13 cellular contexts compared by ENCODE assay signal in genomic region chr12:6178981-6179761, GRCh38. TPM values are rescaled to one million over a fixed set of nuclear protein-coding genes. Genes with fewer than 3 reads are reported as not detected.
DNase-seq lines count a peak whose midpoint lies in the region; ATAC-seq, FAIRE-seq and TF ChIP-seq lines count a peak whose summit lies in the region.
"Had no signal": no experiment of that assay in that cellular context is flagged by ENCODE, and none has a peak within 500 bp of the region (broad histone marks: within the 10 kb centered on the region; RNA-seq: fewer than 3 reads in every experiment).

No MANE protein-coding gene starts in this region.

- CTCF ChIA-PET in HCT116 (lab: Charles Lee) (no interaction called here), K562 (lab: Yijun Ruan, JAX; ENCODE audit: low intra/inter-chr PET ratio) (no interaction called here)

- H2AFZ ChIP-seq in HCT116 (ENCODE audit: low read depth, low read length, poor library complexity, severe bottlenecking) (peak overlapping the region; percentile 52), K562 (ENCODE audit: low read depth, low read length) (no peak overlapping the region), smooth muscle cell (ENCODE audit: low read depth) (peak overlapping the region; percentile 83)

- H3K4me1 ChIP-seq in HCT116 (ENCODE audit: control insufficient read depth in 1 of 2, insufficient read depth in 2 of 2, low read length in 2 of 2): peaks cover 16 to 48% of the 10 kb centered on the region in 2 experiments
- peaks cover 0 to 14% of the 10 kb centered on the region in 2 experiments; a peak in 3 of 5 replicates for H3K4me1 ChIP-seq in K562 (replicated peaks in 1 of 2; ENCODE audit: control insufficient read depth in 2 of 2, insufficient read depth in 2 of 2, low read length in 2 of 2)
- peaks cover 11 to 44% of the 10 kb centered on the region in 2 donors for H3K4me1 ChIP-seq in kidney (ENCODE audit: control insufficient read depth in 1 of 2, insufficient read depth in 1 of 2, low read depth in 1 of 2, low read length in 2 of 2)
- H3K4me1 ChIP-seq in smooth muscle cell (ENCODE audit: low read depth): peaks cover 18% of the 10 kb centered on the region

- POLR2A ChIA-PET in HCT116 (lab: Charles Lee) (no interaction called here), K562 (lab: Yijun Ruan, JAX) (interaction anchor here (1.0 kb wide), 1 partner anchor 27 kb away, joined by 3 read pairs; no protein-coding TSS in a partner anchor)

- H4K20me1 ChIP-seq in HCT116 (ENCODE audit: insufficient read depth): no peaks in the 10 kb centered on the region
- H4K20me1 ChIP-seq in K562 (replicated peaks; ENCODE audit: control insufficient read depth, insufficient read depth, low read length): no peaks in the 10 kb centered on the region
- no peaks in the 10 kb centered on the region for H4K20me1 ChIP-seq in smooth muscle cell (ENCODE audit: low read depth)

- H3K9me1 ChIP-seq in K562 (ENCODE audit: control insufficient read depth, insufficient read depth, low read length): no peaks in the 10 kb centered on the region

- peaks cover 16% of the 10 kb centered on the region for H3F3A ChIP-seq in smooth muscle cell (ENCODE audit: low read depth)

- WGBS in K562 (ENCODE audit: insufficient coverage, low coverage, missing lambda C conversion rate): 30% methylated on average over 9 of the region's 10 CpGs
- WGBS in smooth muscle cell (ENCODE audit: low lambda C conversion rate): 43% methylated on average over 10 of the region's 10 CpGs

- H3K27me3 ChIP-seq in HCT116 (ENCODE audit: insufficient read depth, low read length): no peaks in the 10 kb centered on the region
- H3K27me3 ChIP-seq in K562 (ENCODE audit: control insufficient read depth in 2 of 2, insufficient read depth in 2 of 2, low read length in 2 of 2): peaks cover 0 to 2% of the 10 kb centered on the region in 2 experiments; a peak in 1 of 5 replicates
- no peaks in the 10 kb centered on the region for H3K27me3 ChIP-seq in smooth muscle cell (ENCODE audit: low read depth)

- intact Hi-C loops in HCT116 (cut with micrococcal nuclease): no loop called here
- intact Hi-C loops in K562 (cut with micrococcal nuclease): no loop called here
- intact Hi-C loops in kidney (cut with DNase I): loop anchor here (10.0 kb wide), 1 partner anchor 114 kb away; no protein-coding TSS in a partner anchor

- no peaks in the 10 kb centered on the region for H3K9me2 ChIP-seq in HCT116 (ENCODE audit: insufficient read depth)

- no peak for TF ChIP-seq POLR2A in HCT116 (IDR thresholded peaks at IDR 0.05; ENCODE audit: borderline replicate concordance, extremely low read depth, insufficient read depth, insufficient read length)
- TF ChIP-seq POLR2A in K562 (conservative IDR thresholded peaks at IDR 0.05): no peak

- FAIRE-seq in K562 (lab: Jason Lieb, UNC) (no peak), kidney (lab: Jason Lieb, UNC) (no peak)
- FAIRE-seq: D721Med, H54, keratinocyte had no signal

- no peak; the same call in 1 of the 2 replicates for TF ChIP-seq RAD21 in HCT116 (IDR thresholded peaks at IDR 0.05; ENCODE audit: low read depth)
- TF ChIP-seq RAD21 in K562 (CRISPR knock-in tag; conservative IDR thresholded peaks at IDR 0.05 in 1 of 2, IDR thresholded peaks at IDR 0.05 in 1 of 2): no peak

- in situ Hi-C loops in K562 (cut with MboI): no loop called here

- ATAC-seq in HCT116: peak; percentile 17; the same call in 1 of the 2 replicates
- no peak for ATAC-seq in K562
- ATAC-seq: activated T-cell treated with anti-CD3 and anti-CD28 coated beads, Interleukin-2, amount 50 U/mL, for 4 hours had no signal

- no peak overlapping the region for H3K27ac ChIP-seq in HCT116 (ENCODE audit: low read depth, low read length)
- H3K27ac ChIP-seq in K562 (ENCODE audit: extremely low read depth, low read depth, low read length): no peak overlapping the region
- peak overlapping the region; percentile 23 to 65 for H3K27ac ChIP-seq in kidney (ENCODE audit: low read depth in 2 of 2, low read length in 2 of 2)
- peak overlapping the region; percentile 69 for H3K27ac ChIP-seq in smooth muscle cell (ENCODE audit: low read depth)

- TF ChIP-seq CTCF in HCT116 (IDR thresholded peaks at IDR 0.05 in 2 of 3, conservative IDR thresholded peaks at IDR 0.05 in 1 of 3; ENCODE audit: borderline replicate concordance in 1 of 3, insufficient read depth in 1 of 3, low read depth in 2 of 3, low read length in 2 of 3) (no peak), K562 (IDR thresholded peaks at IDR 0.05 in 2 of 3, conservative IDR thresholded peaks at IDR 0.05 in 1 of 3; ENCODE audit: insufficient read depth in 2 of 3, low read depth in 1 of 3, low read length in 3 of 3) (no peak), kidney (IDR thresholded peaks at IDR 0.05; ENCODE audit: borderline replicate concordance, extremely low read depth, insufficient read depth) (no peak), smooth muscle cell (IDR thresholded peaks at IDR 0.05; ENCODE audit: borderline replicate concordance, insufficient read depth, poor library complexity, severe bottlenecking) (no peak)

- H3K9ac ChIP-seq in HCT116 (ENCODE audit: low read length) (no peak overlapping the region; the same call in 1 of the 2 replicates), K562 (ENCODE audit: insufficient read depth in 1 of 2, low read depth in 2 of 2, low read length in 2 of 2) (no peak overlapping the region), kidney (ENCODE audit: low read length in 2 of 2) (no peak overlapping the region), smooth muscle cell (ENCODE audit: low read depth) (no peak overlapping the region)

- BruUV-seq in HCT116 (replicated peaks; lab: Mats Ljungman, UMichigan) (no TSS peak), K562 (replicated peaks; lab: Mats Ljungman, UMichigan) (no TSS peak)

- peak overlapping the region; percentile 62 for H3K4me2 ChIP-seq in HCT116 (ENCODE audit: low read length)
- no peak overlapping the region for H3K4me2 ChIP-seq in K562 (ENCODE audit: insufficient read depth, low read length)
- peak overlapping the region; percentile 46 for H3K4me2 ChIP-seq in smooth muscle cell

- DNase-seq in HCT116 (ENCODE audit: low read depth, low spot score) (no peak), K562 (ENCODE audit: extremely low read depth in 1 of 4, low spot score in 3 of 4) (no peak), kidney (no peak), smooth muscle cell (lab: John Stamatoyannopoulos, UW; ENCODE audit: unreplicated experiment) (no peak), NCI-H2081 treated with DMSO at 0.1 percent for 48 hours (lab: John Stamatoyannopoulos, UW) (no peak), amygdala (lab: John Stamatoyannopoulos, UW) (no peak), A172 (ENCODE audit: low spot score) (no peak), NOMO-1 treated with dmso at 0.1 percent for 144 hours (lab: John Stamatoyannopoulos, UW; ENCODE audit: unreplicated experiment) (no peak)
- DNase-seq: activated T-cell treated with anti-CD3 and anti-CD28 coated beads, Interleukin-2, amount 50 U/mL, for 4 hours; NCI-H1092 had no signal

- H3K79me2 ChIP-seq in HCT116 (ENCODE audit: insufficient read depth, low read length) (no peaks in the 10 kb centered on the region), K562 (ENCODE audit: control insufficient read depth, insufficient read depth, low read length) (no peaks in the 10 kb centered on the region), smooth muscle cell (ENCODE audit: low read depth) (no peaks in the 10 kb centered on the region)

- RAD21 ChIA-PET in HCT116 (lab: Charles Lee; ENCODE audit: low non-redundant PET in 1 of 2, low total read pairs in 2 of 2, uncharacterized antibody in 2 of 2, unreplicated experiment in 2 of 2): no interaction called here

- H3K4me3 ChIP-seq in HCT116 (replicated peaks in 1 of 2; ENCODE audit: low read depth in 1 of 2, low read length in 2 of 2) (no peak overlapping the region), K562 (no peak overlapping the region), kidney (ENCODE audit: low read length in 2 of 2) (no peak overlapping the region), smooth muscle cell (no peak overlapping the region)

- TF ChIP-seq EP300 in K562 (IDR thresholded peaks at IDR 0.05; ENCODE audit: low read length): no peak

- H3K9me3 ChIP-seq in HCT116 (ENCODE audit: control insufficient read depth in 1 of 2, insufficient read depth in 1 of 2, low read depth in 1 of 2, low read length in 2 of 2): no peaks in the 10 kb centered on the region
- H3K9me3 ChIP-seq in K562 (replicated peaks; ENCODE audit: control insufficient read depth, insufficient read depth, low read depth, low read length): no peaks in the 10 kb centered on the region; the same call in 1 of the 2 replicates
- no peaks in the 10 kb centered on the region for H3K9me3 ChIP-seq in kidney (ENCODE audit: control insufficient read depth in 1 of 2, low read length in 2 of 2)
- no peaks in the 10 kb centered on the region for H3K9me3 ChIP-seq in smooth muscle cell (replicated peaks; ENCODE audit: low read depth)

- H3K36me3 ChIP-seq in HCT116 (ENCODE audit: control insufficient read depth in 1 of 2, insufficient read depth in 2 of 2, low read length in 2 of 2) (no peaks in the 10 kb centered on the region), K562 (ENCODE audit: control insufficient read depth, insufficient read depth, low read length) (no peaks in the 10 kb centered on the region), kidney (ENCODE audit: control insufficient read depth in 1 of 2, insufficient read depth in 2 of 2, low read length in 2 of 2) (no peaks in the 10 kb centered on the region), smooth muscle cell (ENCODE audit: low read depth) (no peaks in the 10 kb centered on the region)

RNA-seq across cellular contexts. Expression of gene CD9, which starts 21.0 kb away (rescaled TPM):
- total RNA-seq in HCT116 (2021; ENCODE audit: unreplicated experiment) (182 TPM), K562 (2014; rRNA removed) (0.41 and 0.45 TPM in 2 replicates), K562 (2014; rRNA removed; fragmentation: Illumina TruSeq; extraction: Trizol) (0.29 and 0.62 TPM in 2 replicates), K562 (2015; rRNA removed; fragmentation: Illumina TruSeq; extraction: Trizol) (0.41 and 0.43 TPM in 2 replicates), K562 (2021) (1.2 and 2.0 TPM in 2 replicates), kidney (421 TPM), smooth muscle cell (153 and 207 TPM in 2 replicates)
- polyA plus RNA-seq in HCT116 (2012): 246 and 260 TPM in 2 replicates
- total RNA-seq in K562 (2011; cell fraction: chromatin; rRNA removed; ENCODE audit: low replicate concordance): 1.1 and 6.1 TPM in 2 replicates
- total RNA-seq in K562 (2011; cell fraction: nucleolus; rRNA removed): 2.9 and 5.0 TPM in 2 replicates
- 2.5 and 2.7 TPM in 2 replicates for total RNA-seq in K562 (2011; cell fraction: nucleoplasm; rRNA removed)
- polyA plus RNA-seq in K562 (2011; rRNA removed) (5.6 and 11.9 TPM in 2 replicates), K562 (2014; fragmentation: Illumina TruSeq; extraction: Trizol) (0.42 and 0.65 TPM in 2 replicates), K562 (2014; fragmentation: Nextera tagmentation; extraction: Ambion mirVana) (under 1 TPM; 0.59 to 0.74 TPM), K562 (2014; rRNA removed) (0.49 and 1.2 TPM in 2 replicates), kidney (ENCODE audit: insufficient read depth, low read depth, low replicate concordance) (301 TPM), smooth muscle cell (144 and 236 TPM in 2 replicates)
- 5.8 and 12.8 TPM in 2 replicates for polyA plus RNA-seq in K562 (2011; cell fraction: cytosol; rRNA removed)
- polyA plus RNA-seq in K562 (2011; cell fraction: nucleus; rRNA removed): 3.2 and 8.1 TPM in 2 replicates
- polyA plus RNA-seq in K562 (2012): 1.2 and 1.3 TPM in 2 replicates
- polyA minus RNA-seq in K562 (2011; rRNA and poly(A)+ RNA removed): 6.0 and 10.7 TPM in 2 replicates
- polyA minus RNA-seq in K562 (2011; cell fraction: cytosol; rRNA and poly(A)+ RNA removed): 2.6 and 6.0 TPM in 2 replicates
- 2.2 and 4.1 TPM in 2 replicates for polyA minus RNA-seq in K562 (2011; cell fraction: nucleus; rRNA and poly(A)+ RNA removed)
- total RNA-seq in A172 (2014; rRNA removed; shearing (Covaris generic)): 107 and 128 TPM in 2 replicates

RNA-seq across cellular contexts. Expression of gene VWF, which starts 54.7 kb away (rescaled TPM):
- total RNA-seq in HCT116 (2021; ENCODE audit: unreplicated experiment) (0.57 TPM), K562 (2014; rRNA removed) (not detected in 2 replicates), K562 (2014; rRNA removed; fragmentation: Illumina TruSeq; extraction: Trizol) (not detected in 2 replicates), K562 (2015; rRNA removed; fragmentation: Illumina TruSeq; extraction: Trizol) (not detected in 2 replicates), K562 (2021) (0.40 and 0.53 TPM in 2 replicates), kidney (183 TPM), smooth muscle cell (0.09 TPM in 1 of 2 replicates, not detected in the other)
- 0.49 and 0.83 TPM in 2 replicates for polyA plus RNA-seq in HCT116 (2012)
- 0.02 TPM in 1 of 2 replicates, not detected in the other for total RNA-seq in K562 (2011; cell fraction: chromatin; rRNA removed; ENCODE audit: low replicate concordance)
- 0.33 TPM in 1 of 2 replicates, not detected in the other for total RNA-seq in K562 (2011; cell fraction: nucleolus; rRNA removed)
- total RNA-seq in K562 (2011; cell fraction: nucleoplasm; rRNA removed): not detected in 2 replicates
- polyA plus RNA-seq in K562 (2011; rRNA removed) (not detected in 2 replicates), K562 (2014; fragmentation: Illumina TruSeq; extraction: Trizol) (not detected in 2 replicates), K562 (2014; fragmentation: Nextera tagmentation; extraction: Ambion mirVana) (not detected), K562 (2014; rRNA removed) (not detected in 2 replicates), kidney (ENCODE audit: insufficient read depth, low read depth, low replicate concordance) (9.6 TPM), smooth muscle cell (0.19 and 0.79 TPM in 2 replicates)
- 0.04 and 0.07 TPM in 2 replicates for polyA plus RNA-seq in K562 (2011; cell fraction: cytosol; rRNA removed)
- 0.01 TPM in 2 replicates for polyA plus RNA-seq in K562 (2011; cell fraction: nucleus; rRNA removed)
- polyA plus RNA-seq in K562 (2012): 0.01 TPM in 2 replicates
- polyA minus RNA-seq in K562 (2011; rRNA and poly(A)+ RNA removed): not detected in 2 replicates
- polyA minus RNA-seq in K562 (2011; cell fraction: cytosol; rRNA and poly(A)+ RNA removed): not detected in 2 replicates
- not detected in 2 replicates for polyA minus RNA-seq in K562 (2011; cell fraction: nucleus; rRNA and poly(A)+ RNA removed)
- 0.31 and 0.36 TPM in 2 replicates for total RNA-seq in A172 (2014; rRNA removed; shearing (Covaris generic))

Comparison
In these comparisons a context has a peak if more than half of its experiments do, and no peak if none do; other contexts are left out.
1. H3K27ac ChIP-seq: peak in kidney (2 of 2) and smooth muscle cell (single experiment); none in HCT116 (single experiment) and K562 (single experiment).
2. RNA of gene CD9, which starts 21.0 kb away (total RNA-seq): 421 TPM in kidney (single experiment), 153 to 207 TPM in smooth muscle cell, 182 TPM in HCT116 (single experiment) and 107 to 128 TPM in A172; 0.29 to 6.1 TPM in K562; every median in the first group is over 10 times any median in the second.
3. RNA of gene VWF, which starts 54.7 kb away (total RNA-seq): 183 TPM in kidney (single experiment); 0.57 TPM in HCT116 (single experiment), 0.31 to 0.36 TPM in A172, 0.02 to 0.53 TPM in K562 and 0.09 TPM in smooth muscle cell; every median in the first group is over 100 times any median in the second.